ENCODE assay signal across 9 cellular contexts in genomic region chr22:21837184-21837979, GRCh38. TPM values are rescaled to one million over a fixed set of nuclear protein-coding genes. Genes with fewer than 3 reads are reported as not detected.
DNase-seq lines count a peak whose midpoint lies in the region; ATAC-seq, FAIRE-seq and TF ChIP-seq lines count a peak whose summit lies in the region.
"Had no signal": no experiment of that assay in that cellular context is flagged by ENCODE, and none has a peak within 500 bp of the region (broad histone marks: within the 10 kb centered on the region; RNA-seq: fewer than 3 reads in every experiment).

No MANE protein-coding gene starts in this region.

- H3K36me3 Mint-ChIP-seq in activated T-cell treated with anti-CD3 and anti-CD28 coated beads, Interleukin-2, amount 50 U/mL, for 24 hours (ENCODE audit: low read depth): peaks cover 15% of the 10 kb centered on the region

- no peak for FAIRE-seq in GM12891 (lab: Jason Lieb, UNC)

- H3K4me1 Mint-ChIP-seq in activated T-cell treated with anti-CD3 and anti-CD28 coated beads, Interleukin-2, amount 50 U/mL, for 24 hours (ENCODE audit: low read depth): peaks cover 63% of the 10 kb centered on the region

- H3K4me3 Mint-ChIP-seq in activated T-cell treated with anti-CD3 and anti-CD28 coated beads, Interleukin-2, amount 50 U/mL, for 24 hours: no peak overlapping the region

- ATAC-seq in GM21619 (IDR thresholded peaks at IDR 0.05; ENCODE audit: unreplicated experiment): no peak

- WGBS in liver: 68% methylated on average over 5 of the region's 5 CpGs
- WGBS in urinary bladder: 47% methylated on average over 5 of the region's 5 CpGs

- H3K9me3 Mint-ChIP-seq in activated T-cell treated with anti-CD3 and anti-CD28 coated beads, Interleukin-2, amount 50 U/mL, for 24 hours: no peaks in the 10 kb centered on the region

- H3K9me3 ChIP-seq in colonic mucosa (no peaks in the 10 kb centered on the region), liver (ENCODE audit: control insufficient read depth in 4 of 4, low read length in 3 of 4) (no peaks in the 10 kb centered on the region)

- no peak overlapping the region for H3K4me3 ChIP-seq in colonic mucosa
- no peak overlapping the region for H3K4me3 ChIP-seq in liver (ENCODE audit: low read depth in 1 of 3, low read length in 3 of 3)
- H3K4me3 ChIP-seq in urinary bladder (ENCODE audit: low read depth, low read length): no peak overlapping the region

- H3K4me1 ChIP-seq in colonic mucosa (no peaks in the 10 kb centered on the region), liver (ENCODE audit: control insufficient read depth in 4 of 4, insufficient read depth in 4 of 4, low read length in 3 of 4) (peaks cover 2 to 10% (median 6%) of the 10 kb centered on the region in 4 donors), urinary bladder (ENCODE audit: insufficient read depth) (peaks cover 4% of the 10 kb centered on the region)

- H3K27ac ChIP-seq in colonic mucosa (peak overlapping the region; percentile 42), liver (ENCODE audit: low read depth in 1 of 2, low read length in 2 of 2) (peak overlapping the region in 1 of 2 donors; percentile 55), urinary bladder (ENCODE audit: low read depth) (peak overlapping the region; percentile 39)

- H3K36me3 ChIP-seq in colonic mucosa (no peaks in the 10 kb centered on the region), liver (ENCODE audit: control insufficient read depth in 4 of 4, insufficient read depth in 3 of 4, low read depth in 1 of 4, low read length in 3 of 4) (no peaks in the 10 kb centered on the region), urinary bladder (ENCODE audit: insufficient read depth) (no peaks in the 10 kb centered on the region)

- DNase-seq in activated T-cell treated with anti-CD3 and anti-CD28 coated beads, Interleukin-2, amount 50 U/mL, for 24 hours: no peak
- DNase-seq in activated T-cell treated with anti-CD3 and anti-CD28 coated beads, Interleukin-2, amount 50 U/mL, for 1 hour: no peak
- DNase-seq in colonic mucosa (no peak), anterior cingulate cortex (lab: John Stamatoyannopoulos, UW) (no peak), GM12891 (ENCODE audit: insufficient read length, low spot score) (no peak)
- DNase-seq: DMS79 treated with DMSO at 0.1 percent for 48 hours had no signal

- H3K27me3 ChIP-seq in colonic mucosa: no peaks in the 10 kb centered on the region
- no peaks in the 10 kb centered on the region for H3K27me3 ChIP-seq in liver (ENCODE audit: control insufficient read depth in 4 of 4, insufficient read depth in 4 of 4, low read length in 3 of 4)

- TF ChIP-seq RAD21 in liver (IDR thresholded peaks at IDR 0.05): no peak

- no peak overlapping the region for H3K9ac ChIP-seq in colonic mucosa (ENCODE audit: low read depth in 2 of 2, low read length in 2 of 2)
- no peak overlapping the region for H3K9ac ChIP-seq in liver (ENCODE audit: low read depth in 1 of 2, low read length in 2 of 2)

- TF ChIP-seq POLR2A in GM12891 (IDR thresholded peaks at IDR 0.05; ENCODE audit: low read depth, low read length): no peak

- H3K27ac Mint-ChIP-seq in activated T-cell treated with anti-CD3 and anti-CD28 coated beads, Interleukin-2, amount 50 U/mL, for 24 hours: peak overlapping the region; percentile 9

- no peak for TF ChIP-seq CTCF in colonic mucosa (IDR thresholded peaks at IDR 0.05)
- TF ChIP-seq CTCF in liver (IDR thresholded peaks at IDR 0.05; ENCODE audit: low read depth, low read length, missing input control): no peak

- no peaks in the 10 kb centered on the region for H3K27me3 Mint-ChIP-seq in activated T-cell treated with anti-CD3 and anti-CD28 coated beads, Interleukin-2, amount 50 U/mL, for 24 hours

- intact Hi-C loops in colonic mucosa (cut with DNase I): no loop called here

TF ChIP-seq in liver, 16 proteins besides CTCF, POLR2A, EP300 and RAD21:
- TF ChIP-seq EGR1 (IDR thresholded peaks at IDR 0.05; ENCODE audit: low read depth in 2 of 2) (no peak), YY1 (IDR thresholded peaks at IDR 0.05) (no peak), JUND (IDR thresholded peaks at IDR 0.05) (peak; percentile 55 to 56), HNF4A (conservative IDR thresholded peaks at IDR 0.05) (no peak)

TF ChIP-seq in GM12891, 5 proteins besides CTCF, POLR2A, EP300 and RAD21:
- no peak for TF ChIP-seq PAX5 (IDR thresholded peaks at IDR 0.05; ENCODE audit: insufficient read depth, low read length, severe bottlenecking)
- TF ChIP-seq SPI1 (IDR thresholded peaks at IDR 0.05; ENCODE audit: low read depth, low read length): no peak
- TF ChIP-seq POLR2AphosphoS5 (IDR thresholded peaks at IDR 0.05; ENCODE audit: low read depth, low read length): no peak
- TF ChIP-seq TAF1 (IDR thresholded peaks at IDR 0.05; ENCODE audit: low read depth, low read length): no peak
- no peak for TF ChIP-seq POU2F2 (IDR thresholded peaks at IDR 0.05; ENCODE audit: low read depth, low read length)

RNA-seq across cellular contexts. Expression of gene MAPK1, which starts 30.1 kb away (rescaled TPM):
- 100 to 1,000 TPM; 140 to 147 TPM for total RNA-seq in colonic mucosa
- 10 to 100 TPM; 29.0 to 31.8 TPM for total RNA-seq in liver
- 10 to 100 TPM in 1 of 2 donors, 1 to 10 TPM in 1; 8.3 to 16.6 TPM for polyA plus RNA-seq in liver
- 72.9 TPM for total RNA-seq in urinary bladder
- polyA plus RNA-seq in urinary bladder: 39.2 TPM
- 28.8 TPM for polyA plus RNA-seq in GM12891 (2012; ENCODE audit: low read depth, missing spikeins)
